Comparison of ENCODE assay signal across 1 cellular context in the genomic region with DNA sequence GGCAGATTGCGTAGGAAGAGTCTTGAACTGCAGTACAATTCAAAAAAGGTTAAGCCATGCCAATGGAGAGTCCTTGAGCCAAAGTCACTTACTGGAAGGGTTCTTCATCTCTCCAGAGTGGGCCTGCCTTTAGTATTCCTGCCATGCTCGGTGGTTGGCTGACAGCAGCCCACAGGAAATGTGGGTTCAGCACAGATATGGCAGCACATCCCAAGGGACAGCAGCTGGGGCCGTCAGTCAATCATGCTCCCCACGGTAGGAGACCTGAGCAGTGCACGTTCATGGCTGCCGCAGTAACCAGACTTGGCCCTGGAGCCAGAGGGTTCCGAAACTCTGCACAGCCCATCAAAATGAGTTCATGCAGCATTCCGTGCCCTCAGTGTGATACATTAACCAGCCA.
TF ChIP-seq lines count a peak whose summit lies in the region.

No MANE protein-coding gene starts in this region.

TF ChIP-seq in IMR-90, 13 proteins besides CTCF, POLR2A, EP300 and RAD21:
- TF ChIP-seq RCOR1 (IDR thresholded peaks at IDR 0.05; ENCODE audit: insufficient replicate concordance, low read length) (no peak), NFE2L2 (IDR thresholded peaks at IDR 0.05; ENCODE audit: low read depth, low read length) (no peak), CHD1 (IDR thresholded peaks at IDR 0.05; ENCODE audit: low read depth, low read length) (no peak), MAFK (IDR thresholded peaks at IDR 0.05; ENCODE audit: low read depth, low read length) (no peak), FOS (IDR thresholded peaks at IDR 0.05; ENCODE audit: low read depth, low read length) (no peak), MAZ (IDR thresholded peaks at IDR 0.05; ENCODE audit: borderline replicate concordance, low read depth, low read length) (no peak), RFX5 (IDR thresholded peaks at IDR 0.05; ENCODE audit: low read depth, low read length) (no peak), MXI1 (IDR thresholded peaks at IDR 0.05; ENCODE audit: borderline replicate concordance, low read depth, low read length) (no peak), CEBPB (IDR thresholded peaks at IDR 0.05; ENCODE audit: low read depth, low read length) (no peak), BHLHE40 (IDR thresholded peaks at IDR 0.05; ENCODE audit: low read depth, low read length) (no peak)
- TF ChIP-seq, protein P1, sequence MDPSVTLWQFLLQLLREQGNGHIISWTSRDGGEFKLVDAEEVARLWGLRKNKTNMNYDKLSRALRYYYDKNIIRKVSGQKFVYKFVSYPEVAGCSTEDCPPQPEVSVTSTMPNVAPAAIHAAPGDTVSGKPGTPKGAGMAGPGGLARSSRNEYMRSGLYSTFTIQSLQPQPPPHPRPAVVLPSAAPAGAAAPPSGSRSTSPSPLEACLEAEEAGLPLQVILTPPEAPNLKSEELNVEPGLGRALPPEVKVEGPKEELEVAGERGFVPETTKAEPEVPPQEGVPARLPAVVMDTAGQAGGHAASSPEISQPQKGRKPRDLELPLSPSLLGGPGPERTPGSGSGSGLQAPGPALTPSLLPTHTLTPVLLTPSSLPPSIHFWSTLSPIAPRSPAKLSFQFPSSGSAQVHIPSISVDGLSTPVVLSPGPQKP (IDR thresholded peaks at IDR 0.05; ENCODE audit: borderline replicate concordance, low read depth, low read length), result no peak
- TF ChIP-seq, protein P2, sequence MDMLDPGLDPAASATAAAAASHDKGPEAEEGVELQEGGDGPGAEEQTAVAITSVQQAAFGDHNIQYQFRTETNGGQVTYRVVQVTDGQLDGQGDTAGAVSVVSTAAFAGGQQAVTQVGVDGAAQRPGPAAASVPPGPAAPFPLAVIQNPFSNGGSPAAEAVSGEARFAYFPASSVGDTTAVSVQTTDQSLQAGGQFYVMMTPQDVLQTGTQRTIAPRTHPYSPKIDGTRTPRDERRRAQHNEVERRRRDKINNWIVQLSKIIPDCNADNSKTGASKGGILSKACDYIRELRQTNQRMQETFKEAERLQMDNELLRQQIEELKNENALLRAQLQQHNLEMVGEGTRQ (IDR thresholded peaks at IDR 0.05; ENCODE audit: low read depth, low read length), result no peak
